25 cellular contexts compared by ENCODE assay signal in the genomic region with DNA sequence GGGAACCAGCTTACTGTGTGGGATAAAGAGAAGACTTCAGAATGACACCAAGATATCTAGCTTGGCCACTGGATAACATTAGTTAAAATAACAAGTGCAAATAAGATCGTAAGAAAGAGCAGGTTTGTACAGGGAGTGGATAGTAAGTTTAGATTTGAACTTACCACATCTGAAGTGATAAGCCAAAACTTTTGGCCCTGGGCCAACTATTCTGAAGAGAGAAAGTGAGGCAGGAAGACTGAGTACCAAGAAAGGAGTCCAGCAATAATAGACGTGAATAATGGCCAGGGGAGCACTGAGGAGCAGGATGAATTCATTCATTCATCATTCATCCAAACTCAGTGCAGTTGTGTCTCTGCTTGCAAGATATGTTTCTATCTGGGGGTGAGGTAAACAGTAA.
"Had no signal": no experiment of that assay in that cellular context is flagged by ENCODE, and none has a peak within 500 bp of the region (broad histone marks: within the 10 kb centered on the region; RNA-seq: fewer than 3 reads in every experiment).

No MANE protein-coding gene starts in this region.

- H3K4me3 ChIP-seq: adrenal gland, breast epithelium, SJSA1 had no signal

- H3K9me3 Mint-ChIP-seq: activated naive CD4-positive, alpha-beta T cell treated with anti-CD3 and anti-CD28 coated beads, Interleukin-2, amount 10 ng/mL, durations not matched to agents 7 days and 5 days; activated naive CD8-positive, alpha-beta T cell treated with anti-CD3 and anti-CD28 coated beads, Interleukin-2, amount 10 ng/mL, durations not matched to agents 7 days and 5 days; activated T-cell treated with anti-CD3 and anti-CD28 coated beads, Interleukin-2, amount 50 U/mL, for 24 hours; WTC11 had no signal

- H3K4me1 Mint-ChIP-seq: activated naive CD4-positive, alpha-beta T cell treated with anti-CD3 and anti-CD28 coated beads, Interleukin-2, amount 10 ng/mL, durations not matched to agents 7 days and 5 days; WTC11 had no signal

- H3K36me3 ChIP-seq: breast epithelium had no signal

- H3K27me3 Mint-ChIP-seq: activated naive CD4-positive, alpha-beta T cell treated with anti-CD3 and anti-CD28 coated beads, Interleukin-2, amount 10 ng/mL, durations not matched to agents 7 days and 5 days; activated naive CD8-positive, alpha-beta T cell treated with anti-CD3 and anti-CD28 coated beads, Interleukin-2, amount 10 ng/mL, durations not matched to agents 7 days and 5 days; activated T-cell treated with anti-CD3 and anti-CD28 coated beads, Interleukin-2, amount 50 U/mL, for 24 hours; T-helper 17 cell had no signal

- H3K4me3 Mint-ChIP-seq: activated CD8-positive, alpha-beta T cell treated with anti-CD3 and anti-CD28 coated beads, Interleukin-2, amount 10 ng/mL, durations not matched to agents 7 days and 5 days; activated naive CD4-positive, alpha-beta T cell treated with anti-CD3 and anti-CD28 coated beads, Interleukin-2, amount 10 ng/mL, durations not matched to agents 7 days and 5 days; activated naive CD8-positive, alpha-beta T cell treated with anti-CD3 and anti-CD28 coated beads, Interleukin-2, amount 10 ng/mL, durations not matched to agents 7 days and 5 days; activated T-cell treated with anti-CD3 and anti-CD28 coated beads, Interleukin-2, amount 50 U/mL, for 24 hours; T-helper 17 cell; WTC11 had no signal

- H3K27ac Mint-ChIP-seq: activated CD8-positive, alpha-beta T cell treated with anti-CD3 and anti-CD28 coated beads, Interleukin-2, amount 10 ng/mL, durations not matched to agents 7 days and 5 days; activated naive CD4-positive, alpha-beta T cell treated with anti-CD3 and anti-CD28 coated beads, Interleukin-2, amount 10 ng/mL, durations not matched to agents 7 days and 5 days; activated naive CD8-positive, alpha-beta T cell treated with anti-CD3 and anti-CD28 coated beads, Interleukin-2, amount 10 ng/mL, durations not matched to agents 7 days and 5 days; activated T-cell treated with anti-CD3 and anti-CD28 coated beads, Interleukin-2, amount 50 U/mL, for 24 hours; WTC11 had no signal

- H3K4me2 ChIP-seq: KMS-11 had no signal

- DNase-seq: activated CD4-positive, alpha-beta T cell treated with anti-CD3 and anti-CD28 coated beads for 48 hours; activated CD4-positive, alpha-beta T cell treated with anti-CD3 and anti-CD28 coated beads, Interleukin-2, amount 50 U/mL, for 4 hours; activated CD4-positive, CD25-positive, alpha-beta regulatory T cell treated with anti-CD3 and anti-CD28 coated beads, Interleukin-2, amount 50 U/mL, for 72 hours; activated CD8-positive, alpha-beta memory T cell treated with anti-CD3 and anti-CD28 coated beads, Interleukin-2, amount 50 U/mL, for 48 hours; activated CD8-positive, alpha-beta T cell treated with anti-CD3 and anti-CD28 coated beads, Interleukin-2, amount 10 ng/mL, durations not matched to agents 7 days and 5 days; activated gamma-delta T cell; activated naive CD4-positive, alpha-beta T cell treated with anti-CD3 and anti-CD28 coated beads, Interleukin-2, amount 10 ng/mL, durations not matched to agents 7 days and 5 days; activated naive CD8-positive, alpha-beta T cell treated with anti-CD3 and anti-CD28 coated beads, Interleukin-2, amount 10 ng/mL, durations not matched to agents 7 days and 5 days; activated T-cell treated with anti-CD3 and anti-CD28 coated beads, Interleukin-2, amount 50 U/mL, for 24 hours; adrenal gland; aorta; caudate nucleus; NCI-H1092; NCI-H1417; NCI-H1930; NCI-H2107; NCI-H524; PC-3; SHP77; T-helper 17 cell; T-helper 9 cell had no signal

- H3K9me3 ChIP-seq: adrenal gland, breast epithelium, SJSA1 had no signal

- H3K36me3 Mint-ChIP-seq: WTC11 had no signal

- ATAC-seq: activated CD8-positive, alpha-beta T cell treated with anti-CD3 and anti-CD28 coated beads, Interleukin-2, amount 10 ng/mL, durations not matched to agents 7 days and 5 days; PC-3; T-helper 17 cell; WTC11 had no signal

- H3K4me1 ChIP-seq: adrenal gland, breast epithelium, SJSA1 had no signal

- H3K27ac ChIP-seq: adrenal gland, breast epithelium, KMS-11, SJSA1 had no signal
